Comparison of ENCODE assay signal across 25 cellular contexts in genomic region chr21:36369064-36369685, GRCh38. TPM values are rescaled to one million over a fixed set of nuclear protein-coding genes. Genes with fewer than 3 reads are reported as not detected.
DNase-seq lines count a peak whose midpoint lies in the region; ATAC-seq and TF ChIP-seq lines count a peak whose summit lies in the region.
"Had no signal": no experiment of that assay in that cellular context is flagged by ENCODE, and none has a peak within 500 bp of the region (broad histone marks: within the 10 kb centered on the region; RNA-seq: fewer than 3 reads in every experiment).

No MANE protein-coding gene starts in this region.

- no peaks in the 10 kb centered on the region for H3K9me3 Mint-ChIP-seq in activated T-cell treated with anti-CD3 and anti-CD28 coated beads, Interleukin-2, amount 50 U/mL, for 72 hours
- no peaks in the 10 kb centered on the region for H3K9me3 Mint-ChIP-seq in natural killer cell
- H3K9me3 Mint-ChIP-seq: HFFc6, nephron had no signal

- H3K27ac Mint-ChIP-seq in activated T-cell treated with anti-CD3 and anti-CD28 coated beads, Interleukin-2, amount 50 U/mL, for 72 hours = peak overlapping the region; percentile 55
- H3K27ac Mint-ChIP-seq in T-helper 17 cell (peak overlapping the region; percentile 54), natural killer cell (peak overlapping the region; percentile 39 to 50)
- H3K27ac Mint-ChIP-seq: HFFc6, nephron had no signal

- no peak for DNase-seq in activated T-cell treated with anti-CD3 and anti-CD28 coated beads, Interleukin-2, amount 50 U/mL, for 72 hours
- DNase-seq in activated T-cell treated with anti-CD3 and anti-CD28 coated beads, Interleukin-2, amount 50 U/mL, for 1 hour = no peak
- DNase-seq in GM10248 (ENCODE audit: extremely low spot score) = peak; percentile 29
- no peak for DNase-seq in T-helper 17 cell
- DNase-seq in natural killer cell = no peak
- DNase-seq in NCI-H2227 treated with DMSO at 0.1 percent for 48 hours (lab: John Stamatoyannopoulos, UW) = no peak
- DNase-seq in NCI-H2107 (lab: John Stamatoyannopoulos, UW) = no peak
- DNase-seq in NCI-H774 (lab: John Stamatoyannopoulos, UW) = no peak
- DNase-seq: ACHN; activated CD4-positive, alpha-beta T cell treated with anti-CD3 and anti-CD28 coated beads for 48 hours; central memory CD4-positive, alpha-beta T cell; dorsolateral prefrontal cortex; GDM1; heart right ventricle; HFFc6; left colon; NCI-H1048; NCI-H2029 treated with DMSO at 0.1 percent for 48 hours; NCI-H446; pancreas; SJCRH30; stimulated activated CD4-positive, alpha-beta T cell treated with anti-CD3 and anti-CD28 coated beads, Interleukin-12 subunit alpha, Interleukin-12 subunit beta, amount 100 ng/mL, for 4 hours had no signal

- no peaks in the 10 kb centered on the region for H3K27me3 Mint-ChIP-seq in activated T-cell treated with anti-CD3 and anti-CD28 coated beads, Interleukin-2, amount 50 U/mL, for 72 hours (ENCODE audit: low read depth)
- no peaks in the 10 kb centered on the region for H3K27me3 Mint-ChIP-seq in T-helper 17 cell
- H3K27me3 Mint-ChIP-seq in natural killer cell (ENCODE audit: low read depth in 2 of 2) = no peaks in the 10 kb centered on the region

- CTCF ChIA-PET in GM10248 (lab: Yijun Ruan, JAX) = interaction anchor here (2.6 kb wide), 1 partner anchor 9 kb away, joined by 6 read pairs; no protein-coding TSS in a partner anchor

- no peaks in the 10 kb centered on the region for H3K4me1 Mint-ChIP-seq in activated T-cell treated with anti-CD3 and anti-CD28 coated beads, Interleukin-2, amount 50 U/mL, for 72 hours (ENCODE audit: low read depth)
- peaks cover 2% of the 10 kb centered on the region for H3K4me1 Mint-ChIP-seq in T-helper 17 cell
- peaks cover 9 to 20% of the 10 kb centered on the region in 2 donors for H3K4me1 Mint-ChIP-seq in natural killer cell
- H3K4me1 Mint-ChIP-seq: nephron had no signal

- TF ChIP-seq CTCF in GM10248 (IDR thresholded peaks at IDR 0.05; ENCODE audit: control extremely low read depth, extremely low read depth, low read depth, missing control alignments) (no peak), natural killer cell (IDR thresholded peaks at IDR 0.05) (no peak)

- peak; percentile 18 to 84 for ATAC-seq in activated T-cell treated with anti-CD3 and anti-CD28 coated beads, Interleukin-2, amount 50 U/mL, for 72 hours (replicated peaks in 1 of 2)
- ATAC-seq in T-helper 17 cell (no peak), natural killer cell (no peak)
- ATAC-seq: heart right ventricle, left colon, pancreas had no signal

- peaks cover 11 to 42% of the 10 kb centered on the region in 2 donors for H3K36me3 Mint-ChIP-seq in activated T-cell treated with anti-CD3 and anti-CD28 coated beads, Interleukin-2, amount 50 U/mL, for 72 hours (ENCODE audit: insufficient read depth in 2 of 2)
- H3K36me3 Mint-ChIP-seq in T-helper 17 cell (ENCODE audit: low read depth) = peaks cover 10% of the 10 kb centered on the region
- peaks cover 28% of the 10 kb centered on the region for H3K36me3 Mint-ChIP-seq in natural killer cell

- H3K4me3 Mint-ChIP-seq in activated T-cell treated with anti-CD3 and anti-CD28 coated beads, Interleukin-2, amount 50 U/mL, for 72 hours = peak overlapping the region in 1 of 2 donors; percentile 11
- peak overlapping the region; percentile 7 for H3K4me3 Mint-ChIP-seq in T-helper 17 cell
- no peak overlapping the region for H3K4me3 Mint-ChIP-seq in natural killer cell
- H3K4me3 Mint-ChIP-seq: HFFc6, nephron had no signal

- no peaks in the 10 kb centered on the region for H3K9me3 ChIP-seq in T-helper 17 cell (ENCODE audit: control insufficient read depth, low read length, poor library complexity, severe bottlenecking)
- H3K9me3 ChIP-seq: ascending aorta, heart right ventricle, pancreas, right atrium auricular region, SJCRH30 had no signal

- POLR2A ChIA-PET in GM10248 (lab: Yijun Ruan, JAX) = interaction anchor here (0.6 kb wide), 1 partner anchor 49 kb away, joined by 4 read pairs; the partner anchor contains the start of gene MORC3

- intact Hi-C loops in natural killer cell (cut with micrococcal nuclease) = no loop called here

RNA-seq across cellular contexts. Expression of gene CHAF1B, which starts 16.0 kb away (rescaled TPM):
- 10 to 100 TPM; 26.0 to 35.1 TPM for total RNA-seq in activated T-cell treated with anti-CD3 and anti-CD28 coated beads, Interleukin-2, amount 50 U/mL, for 72 hours
- total RNA-seq in T-helper 17 cell (1 to 10 TPM; 2.4 to 5.7 TPM), natural killer cell (1 to 10 TPM; 7.6 to 7.9 (median 7.7) TPM)

RNA-seq across cellular contexts. Expression of gene MORC3, which starts 49.2 kb away (rescaled TPM):
- 10 to 100 TPM; 30.2 to 32.7 TPM for total RNA-seq in activated T-cell treated with anti-CD3 and anti-CD28 coated beads, Interleukin-2, amount 50 U/mL, for 72 hours
- total RNA-seq in T-helper 17 cell = 10 to 100 TPM; 45.2 to 51.0 TPM
- 10 to 100 TPM; 59.7 to 74.1 (median 64.8) TPM for total RNA-seq in natural killer cell

Comparison
In these comparisons a context has a peak if more than half of its experiments do, and no peak if none do; other contexts are left out.
1. ATAC-seq: peak in activated T-cell treated with anti-CD3 and anti-CD28 coated beads, Interleukin-2, amount 50 U/mL, for 72 hours (2 of 2); none in T-helper 17 cell (single experiment) and natural killer cell (0 of 3).
2. Peak in every context shown above with its lines, with median percentiles within 50 percentile points of each other: H3K27ac Mint-ChIP-seq.